ENCODE assay signal across 1 cellular context in the genomic region with DNA sequence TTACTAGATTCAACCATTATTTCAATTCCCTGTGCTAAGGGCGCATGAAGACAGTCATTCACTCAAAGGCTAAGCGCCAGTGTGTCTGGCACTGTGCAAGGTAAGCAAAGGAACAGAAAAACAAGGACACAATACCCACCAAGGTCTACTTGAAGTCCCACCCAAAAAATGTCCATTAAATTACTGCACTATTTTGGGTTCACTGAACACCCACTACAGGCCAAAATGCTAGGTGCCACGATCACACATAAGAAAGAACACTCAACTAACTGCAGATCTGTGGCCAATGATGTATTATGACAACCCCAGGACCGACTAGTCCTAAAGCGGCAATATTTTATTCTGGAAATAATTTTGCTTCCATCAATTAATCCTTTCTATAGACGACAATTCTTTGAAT.
TF ChIP-seq lines count a peak whose summit lies in the region.

No MANE protein-coding gene starts in this region.

TF ChIP-seq in GM12878, 131 proteins besides CTCF, POLR2A, EP300 and RAD21 (continued from another document):
- TF ChIP-seq, protein P1, sequence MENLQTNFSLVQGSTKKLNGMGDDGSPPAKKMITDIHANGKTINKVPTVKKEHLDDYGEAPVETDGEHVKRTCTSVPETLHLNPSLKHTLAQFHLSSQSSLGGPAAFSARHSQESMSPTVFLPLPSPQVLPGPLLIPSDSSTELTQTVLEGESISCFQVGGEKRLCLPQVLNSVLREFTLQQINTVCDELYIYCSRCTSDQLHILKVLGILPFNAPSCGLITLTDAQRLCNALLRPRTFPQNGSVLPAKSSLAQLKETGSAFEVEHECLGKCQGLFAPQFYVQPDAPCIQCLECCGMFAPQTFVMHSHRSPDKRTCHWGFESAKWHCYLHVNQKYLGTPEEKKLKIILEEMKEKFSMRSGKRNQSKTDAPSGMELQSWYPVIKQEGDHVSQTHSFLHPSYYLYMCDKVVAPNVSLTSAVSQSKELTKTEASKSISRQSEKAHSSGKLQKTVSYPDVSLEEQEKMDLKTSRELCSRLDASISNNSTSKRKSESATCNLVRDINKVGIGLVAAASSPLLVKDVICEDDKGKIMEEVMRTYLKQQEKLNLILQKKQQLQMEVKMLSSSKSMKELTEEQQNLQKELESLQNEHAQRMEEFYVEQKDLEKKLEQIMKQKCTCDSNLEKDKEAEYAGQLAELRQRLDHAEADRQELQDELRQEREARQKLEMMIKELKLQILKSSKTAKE (IDR thresholded peaks at IDR 0.05; ENCODE audit: low read depth, poor library complexity, severe bottlenecking) = no peak
- TF ChIP-seq, protein P2, sequence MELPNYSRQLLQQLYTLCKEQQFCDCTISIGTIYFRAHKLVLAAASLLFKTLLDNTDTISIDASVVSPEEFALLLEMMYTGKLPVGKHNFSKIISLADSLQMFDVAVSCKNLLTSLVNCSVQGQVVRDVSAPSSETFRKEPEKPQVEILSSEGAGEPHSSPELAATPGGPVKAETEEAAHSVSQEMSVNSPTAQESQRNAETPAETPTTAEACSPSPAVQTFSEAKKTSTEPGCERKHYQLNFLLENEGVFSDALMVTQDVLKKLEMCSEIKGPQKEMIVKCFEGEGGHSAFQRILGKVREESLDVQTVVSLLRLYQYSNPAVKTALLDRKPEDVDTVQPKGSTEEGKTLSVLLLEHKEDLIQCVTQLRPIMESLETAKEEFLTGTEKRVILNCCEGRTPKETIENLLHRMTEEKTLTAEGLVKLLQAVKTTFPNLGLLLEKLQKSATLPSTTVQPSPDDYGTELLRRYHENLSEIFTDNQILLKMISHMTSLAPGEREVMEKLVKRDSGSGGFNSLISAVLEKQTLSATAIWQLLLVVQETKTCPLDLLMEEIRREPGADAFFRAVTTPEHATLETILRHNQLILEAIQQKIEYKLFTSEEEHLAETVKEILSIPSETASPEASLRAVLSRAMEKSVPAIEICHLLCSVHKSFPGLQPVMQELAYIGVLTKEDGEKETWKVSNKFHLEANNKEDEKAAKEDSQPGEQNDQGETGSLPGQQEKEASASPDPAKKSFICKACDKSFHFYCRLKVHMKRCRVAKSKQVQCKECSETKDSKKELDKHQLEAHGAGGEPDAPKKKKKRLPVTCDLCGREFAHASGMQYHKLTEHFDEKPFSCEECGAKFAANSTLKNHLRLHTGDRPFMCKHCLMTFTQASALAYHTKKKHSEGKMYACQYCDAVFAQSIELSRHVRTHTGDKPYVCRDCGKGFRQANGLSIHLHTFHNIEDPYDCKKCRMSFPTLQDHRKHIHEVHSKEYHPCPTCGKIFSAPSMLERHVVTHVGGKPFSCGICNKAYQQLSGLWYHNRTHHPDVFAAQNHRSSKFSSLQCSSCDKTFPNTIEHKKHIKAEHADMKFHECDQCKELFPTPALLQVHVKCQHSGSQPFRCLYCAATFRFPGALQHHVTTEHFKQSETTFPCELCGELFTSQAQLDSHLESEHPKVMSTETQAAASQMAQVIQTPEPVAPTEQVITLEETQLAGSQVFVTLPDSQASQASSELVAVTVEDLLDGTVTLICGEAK (IDR thresholded peaks at IDR 0.05; ENCODE audit: borderline replicate concordance) = no peak
- no peak for TF ChIP-seq CHD4 (IDR thresholded peaks at IDR 0.05)
- TF ChIP-seq FOS (IDR thresholded peaks at IDR 0.05; ENCODE audit: borderline replicate concordance, extremely low read depth, insufficient read length) = no peak
- TF ChIP-seq, protein P3, sequence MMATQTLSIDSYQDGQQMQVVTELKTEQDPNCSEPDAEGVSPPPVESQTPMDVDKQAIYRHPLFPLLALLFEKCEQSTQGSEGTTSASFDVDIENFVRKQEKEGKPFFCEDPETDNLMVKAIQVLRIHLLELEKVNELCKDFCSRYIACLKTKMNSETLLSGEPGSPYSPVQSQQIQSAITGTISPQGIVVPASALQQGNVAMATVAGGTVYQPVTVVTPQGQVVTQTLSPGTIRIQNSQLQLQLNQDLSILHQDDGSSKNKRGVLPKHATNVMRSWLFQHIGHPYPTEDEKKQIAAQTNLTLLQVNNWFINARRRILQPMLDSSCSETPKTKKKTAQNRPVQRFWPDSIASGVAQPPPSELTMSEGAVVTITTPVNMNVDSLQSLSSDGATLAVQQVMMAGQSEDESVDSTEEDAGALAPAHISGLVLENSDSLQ (IDR thresholded peaks at IDR 0.05) = no peak
- TF ChIP-seq TAF1 (IDR thresholded peaks at IDR 0.05; ENCODE audit: borderline replicate concordance, low read depth, low read length) = no peak
- no peak for TF ChIP-seq HCFC1 (IDR thresholded peaks at IDR 0.05; ENCODE audit: low read length)
- TF ChIP-seq, protein P4, sequence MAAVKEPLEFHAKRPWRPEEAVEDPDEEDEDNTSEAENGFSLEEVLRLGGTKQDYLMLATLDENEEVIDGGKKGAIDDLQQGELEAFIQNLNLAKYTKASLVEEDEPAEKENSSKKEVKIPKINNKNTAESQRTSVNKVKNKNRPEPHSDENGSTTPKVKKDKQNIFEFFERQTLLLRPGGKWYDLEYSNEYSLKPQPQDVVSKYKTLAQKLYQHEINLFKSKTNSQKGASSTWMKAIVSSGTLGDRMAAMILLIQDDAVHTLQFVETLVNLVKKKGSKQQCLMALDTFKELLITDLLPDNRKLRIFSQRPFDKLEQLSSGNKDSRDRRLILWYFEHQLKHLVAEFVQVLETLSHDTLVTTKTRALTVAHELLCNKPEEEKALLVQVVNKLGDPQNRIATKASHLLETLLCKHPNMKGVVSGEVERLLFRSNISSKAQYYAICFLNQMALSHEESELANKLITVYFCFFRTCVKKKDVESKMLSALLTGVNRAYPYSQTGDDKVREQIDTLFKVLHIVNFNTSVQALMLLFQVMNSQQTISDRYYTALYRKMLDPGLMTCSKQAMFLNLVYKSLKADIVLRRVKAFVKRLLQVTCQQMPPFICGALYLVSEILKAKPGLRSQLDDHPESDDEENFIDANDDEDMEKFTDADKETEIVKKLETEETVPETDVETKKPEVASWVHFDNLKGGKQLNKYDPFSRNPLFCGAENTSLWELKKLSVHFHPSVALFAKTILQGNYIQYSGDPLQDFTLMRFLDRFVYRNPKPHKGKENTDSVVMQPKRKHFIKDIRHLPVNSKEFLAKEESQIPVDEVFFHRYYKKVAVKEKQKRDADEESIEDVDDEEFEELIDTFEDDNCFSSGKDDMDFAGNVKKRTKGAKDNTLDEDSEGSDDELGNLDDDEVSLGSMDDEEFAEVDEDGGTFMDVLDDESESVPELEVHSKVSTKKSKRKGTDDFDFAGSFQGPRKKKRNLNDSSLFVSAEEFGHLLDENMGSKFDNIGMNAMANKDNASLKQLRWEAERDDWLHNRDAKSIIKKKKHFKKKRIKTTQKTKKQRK (IDR thresholded peaks at IDR 0.05; ENCODE audit: low read depth, low read length) = no peak
- TF ChIP-seq ZNF384 (IDR thresholded peaks at IDR 0.05; ENCODE audit: borderline replicate concordance, low read depth, low read length) = no peak
- TF ChIP-seq ESRRA (IDR thresholded peaks at IDR 0.05; ENCODE audit: low read length) = no peak
- no peak for TF ChIP-seq KLF5 (IDR thresholded peaks at IDR 0.05; ENCODE audit: partially characterized antibody)
